Comparison of ENCODE assay signal across 21 cellular contexts in the genomic region with DNA sequence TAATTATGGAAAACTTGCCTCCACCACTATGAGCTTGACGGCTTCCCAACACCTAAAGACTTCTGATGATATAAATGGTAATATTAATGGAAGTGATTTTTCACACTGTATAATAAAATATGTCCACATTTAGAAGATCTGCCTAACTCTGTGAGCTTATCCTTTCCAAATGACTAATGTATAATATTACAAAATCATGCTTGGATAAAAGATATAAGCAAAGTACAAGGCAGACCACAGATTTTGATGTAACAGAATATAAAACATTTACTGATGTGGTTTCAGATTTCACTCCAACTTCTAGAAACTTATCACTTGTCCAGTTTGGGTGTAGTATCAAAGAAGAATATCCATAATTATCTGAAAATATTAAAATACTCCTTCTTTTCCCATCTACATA. TPM values are rescaled to one million over a fixed set of nuclear protein-coding genes. Genes with fewer than 3 reads are reported as not detected.
DNase-seq lines count a peak whose midpoint lies in the region; ATAC-seq and TF ChIP-seq lines count a peak whose summit lies in the region.
"Had no signal": no experiment of that assay in that cellular context is flagged by ENCODE, and none has a peak within 500 bp of the region (broad histone marks: within the 10 kb centered on the region; RNA-seq: fewer than 3 reads in every experiment).

No MANE protein-coding gene starts in this region.

- H3K27ac ChIP-seq in thoracic aorta, result peak overlapping the region; percentile 60 to 66
- H3K27ac ChIP-seq: body of pancreas, PC-9, testis had no signal

- no peaks in the 10 kb centered on the region for H3K36me3 Mint-ChIP-seq in HFFc6 (ENCODE audit: low read depth)
- H3K36me3 Mint-ChIP-seq: IgD-negative memory B cell; memory B cell; stimulated activated naive B cell treated with anti-CD40 and anti-IgM and Interleukin-4, amounts not matched to agents 10 μg/mL and 1 μg/mL and 100 μg/mL, for 72 hours had no signal

- peak overlapping the region; percentile 44 for H3K4me3 Mint-ChIP-seq in HFFc6
- H3K4me3 Mint-ChIP-seq: activated CD4-positive, alpha-beta T cell treated with anti-CD3 and anti-CD28 coated beads for 36 hours; CD4-positive, alpha-beta T cell; effector memory CD8-positive, alpha-beta T cell; IgD-negative memory B cell; memory B cell; stimulated activated naive B cell treated with anti-CD40 and anti-IgM and Interleukin-4, amounts not matched to agents 10 μg/mL and 1 μg/mL and 100 μg/mL, for 72 hours had no signal

- no peaks in the 10 kb centered on the region for H3K27me3 ChIP-seq in thoracic aorta (replicated peaks; ENCODE audit: insufficient read depth)
- H3K27me3 ChIP-seq: body of pancreas, esophagus muscularis mucosa, testis had no signal

- H3K4me3 ChIP-seq in fibroblast of the aortic adventitia (ENCODE audit: low read depth, low read length) (no peak overlapping the region), thoracic aorta (no peak overlapping the region)
- H3K4me3 ChIP-seq: body of pancreas, esophagus muscularis mucosa, PC-9, testis had no signal

- H3K36me3 ChIP-seq in thoracic aorta, result no peaks in the 10 kb centered on the region
- H3K36me3 ChIP-seq: esophagus muscularis mucosa had no signal

- peaks cover 48% of the 10 kb centered on the region for H3K4me1 Mint-ChIP-seq in HFFc6 (ENCODE audit: low read depth)
- H3K4me1 Mint-ChIP-seq: activated CD4-positive, alpha-beta T cell treated with anti-CD3 and anti-CD28 coated beads for 36 hours; IgD-negative memory B cell; memory B cell; stimulated activated naive B cell treated with anti-CD40 and anti-IgM and Interleukin-4, amounts not matched to agents 10 μg/mL and 1 μg/mL and 100 μg/mL, for 72 hours had no signal

- TF ChIP-seq CTCF in HFFc6 (IDR thresholded peaks at IDR 0.05), result no peak
- TF ChIP-seq CTCF in fibroblast of the aortic adventitia (IDR thresholded peaks at IDR 0.05; ENCODE audit: insufficient read depth, low read length), result no peak
- no peak for TF ChIP-seq CTCF in thoracic aorta (IDR thresholded peaks at IDR 0.05)

- peak overlapping the region; percentile 64; the same call in 1 of the 2 replicates for H3K27ac Mint-ChIP-seq in HFFc6
- H3K27ac Mint-ChIP-seq: activated CD4-positive, alpha-beta T cell treated with anti-CD3 and anti-CD28 coated beads for 36 hours; CD4-positive, alpha-beta T cell; effector memory CD8-positive, alpha-beta T cell; IgD-negative memory B cell; memory B cell; stimulated activated naive B cell treated with anti-CD40 and anti-IgM and Interleukin-4, amounts not matched to agents 10 μg/mL and 1 μg/mL and 100 μg/mL, for 72 hours had no signal

- peaks cover 20% of the 10 kb centered on the region for H3K27me3 Mint-ChIP-seq in HFFc6 (ENCODE audit: insufficient read depth)
- H3K27me3 Mint-ChIP-seq: CD4-positive, alpha-beta T cell; IgD-negative memory B cell had no signal

- H3K4me1 ChIP-seq in thoracic aorta (ENCODE audit: control insufficient read depth in 1 of 2, low read depth in 2 of 2), result peaks cover 38 to 77% of the 10 kb centered on the region in 2 donors

- DNase-seq in HFFc6, result no peak
- DNase-seq in amniotic epithelial cell (ENCODE audit: low read depth), result peak; percentile 26
- peak; percentile 44 for DNase-seq in fibroblast of the aortic adventitia (ENCODE audit: low read depth)
- no peak for DNase-seq in thoracic aorta (ENCODE audit: low spot score)
- DNase-seq in AML-193 (lab: John Stamatoyannopoulos, UW), result no peak
- DNase-seq in dermis blood vessel endothelial cell, result no peak
- DNase-seq in posterior vena cava (ENCODE audit: low spot score), result no peak
- DNase-seq: activated CD4-positive, alpha-beta T cell treated with anti-CD3 and anti-CD28 coated beads for 36 hours; activated gamma-delta T cell; body of pancreas; CD4-positive, alpha-beta T cell; effector memory CD8-positive, alpha-beta T cell; NCI-H1417; NCI-H2081 treated with DMSO at 0.1 percent for 48 hours; PC-9; stimulated activated CD4-positive, alpha-beta T cell treated with anti-CD3 and anti-CD28 coated beads, Interleukin-2, amount 100 ng/mL, for 48 hours; stimulated activated naive B cell treated with anti-CD40 and anti-IgM and Interleukin-4, amounts not matched to agents 10 μg/mL and 1 μg/mL and 100 μg/mL, for 72 hours; testis had no signal

- no peaks in the 10 kb centered on the region for H3K9me3 Mint-ChIP-seq in HFFc6
- H3K9me3 Mint-ChIP-seq: CD4-positive, alpha-beta T cell; effector memory CD8-positive, alpha-beta T cell; IgD-negative memory B cell; memory B cell; stimulated activated naive B cell treated with anti-CD40 and anti-IgM and Interleukin-4, amounts not matched to agents 10 μg/mL and 1 μg/mL and 100 μg/mL, for 72 hours had no signal

- ATAC-seq in thoracic aorta (ENCODE audit: insufficient number of reproducible peaks, low FRiP score, low read depth), result no peak
- ATAC-seq: activated CD4-positive, alpha-beta T cell treated with anti-CD3 and anti-CD28 coated beads for 36 hours; body of pancreas; effector memory CD8-positive, alpha-beta T cell; stimulated activated naive B cell treated with anti-CD40 and anti-IgM and Interleukin-4, amounts not matched to agents 10 μg/mL and 1 μg/mL and 100 μg/mL, for 72 hours had no signal

- H3K9me3 ChIP-seq in thoracic aorta, result no peaks in the 10 kb centered on the region
- H3K9me3 ChIP-seq: body of pancreas, esophagus muscularis mucosa, testis had no signal

- intact Hi-C loops in posterior vena cava (cut with DNase I), result no loop called here

RNA-seq across cellular contexts. Expression of a gene that starts 36.9 kb away (rescaled TPM):
- total RNA-seq in HFFc6 (2021; fragmentation: NEBNext Ultra II Directional; extraction: Animal tissue kit (Norgen Biotek cat#: 25700)), result 10 to 100 TPM in 4 of 6 experiments, 1 to 10 TPM in 2; 2.7 to 13.7 (median 12.4) TPM
- total RNA-seq in fibroblast of the aortic adventitia (ENCODE audit: low replicate concordance), result 1.1 and 2.4 TPM in 2 replicates
- total RNA-seq in thoracic aorta, result 10 to 100 TPM; 28.2 to 57.8 TPM
- 158 and 213 TPM in 2 replicates for total RNA-seq in dermis blood vessel endothelial cell
- 10 to 100 TPM; 21.4 to 28.0 TPM for total RNA-seq in posterior vena cava
- total RNA-seq: PC-9 had no signal

Comparison
In these comparisons a context has a peak if more than half of its experiments do, and no peak if none do; other contexts are left out.
1. DNase-seq: peak in amniotic epithelial cell (single experiment) and fibroblast of the aortic adventitia (single experiment); none in HFFc6 (single experiment), thoracic aorta (single experiment), AML-193 (0 of 2), dermis blood vessel endothelial cell (single experiment) and posterior vena cava (single experiment).